In genomic region chr2:48433682-48434081, GRCh38 we compare ENCODE assay signal across 12 cellular contexts. TPM values are rescaled to one million over a fixed set of nuclear protein-coding genes. Genes with fewer than 3 reads are reported as not detected.
DNase-seq lines count a peak whose midpoint lies in the region; ATAC-seq and TF ChIP-seq lines count a peak whose summit lies in the region.
"Had no signal": no experiment of that assay in that cellular context is flagged by ENCODE, and none has a peak within 500 bp of the region (broad histone marks: within the 10 kb centered on the region; RNA-seq: fewer than 3 reads in every experiment).

No MANE protein-coding gene starts in this region.

- no peak overlapping the region for H2AFZ ChIP-seq in SK-N-SH (ENCODE audit: low read depth)

- no peaks in the 10 kb centered on the region for H3K4me1 ChIP-seq in right cardiac atrium (ENCODE audit: control insufficient read depth, insufficient read depth, low read length)
- no peaks in the 10 kb centered on the region for H3K4me1 ChIP-seq in SK-N-SH (ENCODE audit: control insufficient read depth in 1 of 2, insufficient read depth in 2 of 2, low read depth in 1 of 2, low read length in 1 of 2)

- H3K27me3 ChIP-seq in right cardiac atrium (ENCODE audit: control insufficient read depth, insufficient read depth) (no peaks in the 10 kb centered on the region), SK-N-SH (ENCODE audit: insufficient read depth) (no peaks in the 10 kb centered on the region)

- no peak overlapping the region for H3K27ac ChIP-seq in right cardiac atrium (ENCODE audit: low read length)
- no peak overlapping the region for H3K27ac ChIP-seq in SK-N-SH (ENCODE audit: low read depth in 2 of 2, low read length in 1 of 2)

- 48% methylated on average over 3 of the region's 3 CpGs for WGBS in right cardiac atrium
- WGBS in SK-N-SH (ENCODE audit: low lambda C conversion rate) = 65% methylated on average over 3 of the region's 3 CpGs

- intact Hi-C loops in right cardiac atrium (cut with DNase I) (no loop called here), posterior cingulate gyrus (cut with DNase I) (no loop called here)

- no peak for TF ChIP-seq RAD21 in SK-N-SH (IDR thresholded peaks at IDR 0.05; ENCODE audit: low read length)

- POLR2A ChIA-PET in SK-N-SH (lab: Yijun Ruan, JAX) = no interaction called here

- no peaks in the 10 kb centered on the region for H4K20me1 ChIP-seq in SK-N-SH (ENCODE audit: insufficient read depth)

- CTCF ChIA-PET in SK-N-SH (lab: Yijun Ruan, JAX) = interaction anchor here (0.6 to 0.9 kb wide), 2 partner anchors 37 to 698 kb away, joined by 3 read pairs; no protein-coding TSS in a partner anchor

- no peaks in the 10 kb centered on the region for H3K9me2 ChIP-seq in SK-N-SH

- peak; percentile 58 for ATAC-seq in GM18511 (IDR thresholded peaks at IDR 0.05; ENCODE audit: unreplicated experiment)
- peak; percentile 72 to 85 for ATAC-seq in right cardiac atrium
- no peak for ATAC-seq in HG02588 (IDR thresholded peaks at IDR 0.05; ENCODE audit: unreplicated experiment)
- ATAC-seq: activated CD4-positive, CD25-positive, alpha-beta regulatory T cell treated with anti-CD3 and anti-CD28 coated beads, Interleukin-2, amount 50 U/mL, for 24 hours; activated naive CD4-positive, alpha-beta T cell treated with anti-CD3 and anti-CD28 coated beads, Interleukin-2, amount 50 U/mL, for 72 hours had no signal

- TF ChIP-seq EP300 in SK-N-SH (IDR thresholded peaks at IDR 0.05; ENCODE audit: borderline replicate concordance in 1 of 2, low read depth in 1 of 2, low read length in 1 of 2) = no peak

- TF ChIP-seq CTCF in SK-N-SH (IDR thresholded peaks at IDR 0.05) = no peak

- H3K4me3 ChIP-seq in right cardiac atrium (ENCODE audit: low read length) = no peak overlapping the region
- no peak overlapping the region for H3K4me3 ChIP-seq in SK-N-SH (ENCODE audit: low read depth in 2 of 2, low read length in 1 of 2)

- no peak overlapping the region for H3K9ac ChIP-seq in SK-N-SH

- no peaks in the 10 kb centered on the region for H3F3A ChIP-seq in SK-N-SH (replicated peaks; ENCODE audit: insufficient read depth)

- H3K79me2 ChIP-seq in SK-N-SH (ENCODE audit: insufficient read depth) = no peaks in the 10 kb centered on the region

- H3K4me2 ChIP-seq in SK-N-SH = no peak overlapping the region

- H3K9me3 ChIP-seq in right cardiac atrium (ENCODE audit: control insufficient read depth, low read length) (no peaks in the 10 kb centered on the region), SK-N-SH (no peaks in the 10 kb centered on the region)

- DNase-seq in RPMI7951 (ENCODE audit: low read depth) (peak; percentile 28), right cardiac atrium (peak in 1 of 3 donors; percentile 73), posterior cingulate gyrus (peak in 6 of 10 donors; percentile 33 to 83 (median 42)), NCI-H446 (lab: John Stamatoyannopoulos, UW) (no peak), SK-N-SH (no peak)
- DNase-seq in activated CD8-positive, alpha-beta memory T cell treated with anti-CD3 and anti-CD28 coated beads, Interleukin-2, amount 50 U/mL, for 48 hours = no peak
- DNase-seq: NCI-H1436; stimulated activated CD8-positive, alpha-beta memory T cell treated with anti-CD3 and anti-CD28 coated beads, Interleukin-4, amount 100 ng/mL, for 48 hours had no signal

- H3K36me3 ChIP-seq in SK-N-SH (replicated peaks in 1 of 2; ENCODE audit: control insufficient read depth in 1 of 2, insufficient read depth in 2 of 2, low read length in 1 of 2) = no peaks in the 10 kb centered on the region

TF ChIP-seq in SK-N-SH, 30 proteins besides CTCF, POLR2A, EP300 and RAD21:
- TF ChIP-seq JUND (IDR thresholded peaks at IDR 0.05) (no peak), ELF1 (IDR thresholded peaks at IDR 0.05) (no peak), CHD2 (IDR thresholded peaks at IDR 0.05; ENCODE audit: low read length, partially characterized antibody) (no peak), RXRA (IDR thresholded peaks at IDR 0.05; ENCODE audit: borderline replicate concordance, low read depth) (no peak), YY1 (IDR thresholded peaks at IDR 0.05; ENCODE audit: low read depth) (no peak), IRF3 (IDR thresholded peaks at IDR 0.05; ENCODE audit: low read depth, low read length) (no peak), SMC3 (IDR thresholded peaks at IDR 0.05; ENCODE audit: low read depth, low read length) (no peak), FOXJ3 (CRISPR knock-in tag; IDR thresholded peaks at IDR 0.05) (no peak)

RNA-seq across cellular contexts. Expression of gene PPP1R21, which starts 6.9 kb away (rescaled TPM):
- total RNA-seq in RPMI7951 (2014; rRNA removed; shearing (Covaris generic)) = 10.2 and 12.0 TPM in 2 replicates
- 10 to 100 TPM; 12.3 to 17.0 (median 16.0) TPM for total RNA-seq in right cardiac atrium
- polyA plus RNA-seq in right cardiac atrium (19.6 TPM), SK-N-SH (2012; rRNA removed) (9.1 and 12.2 TPM in 2 replicates)
- polyA plus RNA-seq in SK-N-SH (2012; cell fraction: cytosol; rRNA removed) = 12.5 and 15.3 TPM in 2 replicates
- polyA plus RNA-seq in SK-N-SH (2012; cell fraction: nucleus; rRNA removed) = 20.3 and 21.2 TPM in 2 replicates

Comparison
In these comparisons a context has a peak if more than half of its experiments do, and no peak if none do; other contexts are left out.
1. DNase-seq: peak in RPMI7951 (single experiment) and posterior cingulate gyrus (6 of 10); none in NCI-H446 (0 of 2), SK-N-SH (single experiment) and activated CD8-positive, alpha-beta memory T cell treated with anti-CD3 and anti-CD28 coated beads, Interleukin-2, amount 50 U/mL, for 48 hours (single experiment).